In the genomic region with DNA sequence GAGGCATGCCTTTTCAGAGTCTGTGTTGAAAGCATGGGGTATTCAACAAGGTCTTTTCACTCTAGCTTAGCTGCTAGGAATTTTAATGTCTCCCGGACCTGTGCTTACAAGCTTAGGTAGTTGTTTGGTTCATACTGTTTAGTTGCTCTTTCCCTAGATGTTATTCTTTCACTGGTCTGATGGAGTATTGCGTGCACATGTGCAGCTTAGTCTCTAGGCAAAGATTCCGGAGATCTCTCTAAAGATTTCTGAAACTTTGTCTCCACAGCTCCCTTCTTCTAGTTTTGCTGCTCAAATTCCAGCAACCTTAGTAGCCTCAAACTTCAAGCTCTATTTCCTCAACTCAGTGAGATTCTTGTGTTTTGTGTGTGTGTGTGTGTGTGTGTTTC, we compare ENCODE assay signal across 15 cellular contexts. TPM values are rescaled to one million over a fixed set of nuclear protein-coding genes. Genes with fewer than 3 reads are reported as not detected.
A peak's percentile ranks its signal among the peaks of the same experiment; 100 is the strongest.
DNase-seq lines count a peak whose midpoint lies in the region; ATAC-seq, FAIRE-seq and TF ChIP-seq lines count a peak whose summit lies in the region.
"Had no signal": no experiment of that assay in that cellular context is flagged by ENCODE, and none has a peak within 500 bp of the region (broad histone marks: within the 10 kb centered on the region; RNA-seq: fewer than 3 reads in every experiment).

No MANE protein-coding gene starts in this region.

- TF ChIP-seq EP300 in A549 (IDR thresholded peaks at IDR 0.05), result no peak

- H3K27me3 ChIP-seq in ascending aorta (no peaks in the 10 kb centered on the region), neural progenitor cell (no peaks in the 10 kb centered on the region)
- H3K27me3 ChIP-seq: foreskin keratinocyte had no signal

- H3K9ac ChIP-seq in neural progenitor cell, result no peak overlapping the region

- H3F3A ChIP-seq in neural progenitor cell (ENCODE audit: low read depth), result peaks cover 5% of the 10 kb centered on the region

- TF ChIP-seq RAD21 in A549 (conservative IDR thresholded peaks at IDR 0.05 in 1 of 2, IDR thresholded peaks at IDR 0.05 in 1 of 2), result no peak

- intact Hi-C loops in ascending aorta (cut with DNase I), result no loop called here

- H3K4me3 ChIP-seq in A549, result no peak overlapping the region
- peak overlapping the region; percentile 3 to 21 for H3K4me3 ChIP-seq in ascending aorta
- H3K4me3 ChIP-seq in neural progenitor cell, result no peak overlapping the region

- POLR2A ChIA-PET in A549 (lab: Yijun Ruan, JAX), result no interaction called here

- H3K27me3 Mint-ChIP-seq in HFFc6 (ENCODE audit: insufficient read depth), result no peaks in the 10 kb centered on the region
- no peaks in the 10 kb centered on the region for H3K27me3 Mint-ChIP-seq in neural progenitor cell (ENCODE audit: insufficient read depth, low read depth)
- H3K27me3 Mint-ChIP-seq: activated CD4-positive, alpha-beta memory T cell treated with anti-CD3 and anti-CD28 coated beads, Interleukin-2, amount 10 ng/mL, durations not matched to agents 7 days and 5 days; type B pancreatic cell had no signal

- no peak for FAIRE-seq in A549 (lab: Jason Lieb, UNC)

- H3K4me2 ChIP-seq in A549 (peak overlapping the region; percentile 54), neural progenitor cell (peak overlapping the region; percentile 33)

- in situ Hi-C loops in G401 (cut with HindIII; ENCODE audit: low sequenced_read_pairs), result no loop called here

- whole genome bisulfite sequencing in A549 (ENCODE audit: missing lambda C conversion rate), result 88% methylated on average over 3 of the region's 3 CpGs

- H3K4me3 Mint-ChIP-seq in HFFc6 (peak overlapping the region; percentile 68), neural progenitor cell (no peak overlapping the region)
- H3K4me3 Mint-ChIP-seq: activated CD4-positive, alpha-beta memory T cell treated with anti-CD3 and anti-CD28 coated beads, Interleukin-2, amount 10 ng/mL, durations not matched to agents 7 days and 5 days; T-helper 1 cell treated with Interleukin-12 subunit alpha and Interleukin-12 subunit beta and Interleukin-4 antibody, amounts not matched to agents 30 μg/mL and 1 μg/mL, for 36 hours; type B pancreatic cell had no signal

- peaks cover 54% of the 10 kb centered on the region for H4K20me1 ChIP-seq in neural progenitor cell (ENCODE audit: low read depth)

- TF ChIP-seq POLR2A in A549 (IDR thresholded peaks at IDR 0.05; ENCODE audit: low read length), result no peak

- H3K27ac Mint-ChIP-seq in HFFc6, result peak overlapping the region; percentile 78
- H3K27ac Mint-ChIP-seq in neural progenitor cell, result no peak overlapping the region
- H3K27ac Mint-ChIP-seq: activated CD4-positive, alpha-beta memory T cell treated with anti-CD3 and anti-CD28 coated beads, Interleukin-2, amount 10 ng/mL, durations not matched to agents 7 days and 5 days; T-helper 1 cell treated with Interleukin-12 subunit alpha and Interleukin-12 subunit beta and Interleukin-4 antibody, amounts not matched to agents 30 μg/mL and 1 μg/mL, for 36 hours; type B pancreatic cell had no signal

- H3K36me3 Mint-ChIP-seq in HFFc6 (ENCODE audit: low read depth), result peaks cover 51% of the 10 kb centered on the region
- H3K36me3 Mint-ChIP-seq in neural progenitor cell, result peaks cover 29% of the 10 kb centered on the region

- H3K4me1 ChIP-seq in A549 (peaks cover 52% of the 10 kb centered on the region), ascending aorta (peaks cover 0 to 26% of the 10 kb centered on the region in 2 donors), neural progenitor cell (peaks cover 30% of the 10 kb centered on the region)

- peaks cover 100% of the 10 kb centered on the region for H3K79me2 ChIP-seq in neural progenitor cell (ENCODE audit: low read depth)

- H3K27ac ChIP-seq in A549 (peak overlapping the region; percentile 41 to 70; a peak in 5 of 6 replicates), ascending aorta (no peak overlapping the region), neural progenitor cell (no peak overlapping the region)
- H3K27ac ChIP-seq: foreskin keratinocyte had no signal

- no peak for TF ChIP-seq CTCF in A549 (IDR thresholded peaks at IDR 0.05)
- no peak for TF ChIP-seq CTCF in HFFc6 (IDR thresholded peaks at IDR 0.05)
- TF ChIP-seq CTCF in ascending aorta (IDR thresholded peaks at IDR 0.05), result no peak
- TF ChIP-seq CTCF in neural progenitor cell (IDR thresholded peaks at IDR 0.05), result no peak

- peaks cover 19% of the 10 kb centered on the region for H3K9me3 Mint-ChIP-seq in HFFc6
- H3K9me3 Mint-ChIP-seq in neural progenitor cell, result peaks cover 47% of the 10 kb centered on the region

- no peak for DNase-seq in A549 (ENCODE audit: low read depth in 1 of 2, low spot score in 1 of 2)
- no peak for DNase-seq in HFFc6
- DNase-seq in ascending aorta (ENCODE audit: low spot score in 2 of 2), result no peak
- DNase-seq in neural progenitor cell (ENCODE audit: low spot score), result peak; percentile 25
- DNase-seq in stimulated activated naive CD4-positive, alpha-beta T cell treated with Interleukin-2 at 50 U/mL for 16 hours (lab: John Stamatoyannopoulos, UW), result no peak
- DNase-seq in iPS-NIHi7 (ENCODE audit: extremely low spot score), result no peak
- no peak for DNase-seq in G401 (ENCODE audit: low spot score)
- DNase-seq: activated CD4-positive, alpha-beta memory T cell treated with anti-CD3 and anti-CD28 coated beads, Interleukin-2, amount 10 ng/mL, durations not matched to agents 7 days and 5 days; activated naive CD4-positive, alpha-beta T cell; foreskin keratinocyte; kidney had no signal

- CTCF ChIA-PET in A549 (lab: Yijun Ruan, JAX), result interaction anchor here (0.7 to 2.1 kb wide), 8 partner anchors 10 to 605 kb away, joined by 3 to 4 read pairs (median 4); no protein-coding TSS in a partner anchor

- H3K9me3 ChIP-seq in A549 (peaks cover 43% of the 10 kb centered on the region), ascending aorta (peaks cover 0 to 19% of the 10 kb centered on the region in 2 donors), neural progenitor cell (ENCODE audit: low read depth) (no peaks in the 10 kb centered on the region)

- no peaks in the 10 kb centered on the region for H3K36me3 ChIP-seq in ascending aorta
- no peaks in the 10 kb centered on the region for H3K36me3 ChIP-seq in neural progenitor cell

- H3K4me1 Mint-ChIP-seq in HFFc6 (ENCODE audit: low read depth) (peaks cover 94% of the 10 kb centered on the region), neural progenitor cell (no peaks in the 10 kb centered on the region)

- H2AFZ ChIP-seq in neural progenitor cell (replicated peaks), result no peak overlapping the region

- no peak for ATAC-seq in A549
- ATAC-seq in GM19328 (IDR thresholded peaks at IDR 0.05; ENCODE audit: unreplicated experiment), result no peak
- ATAC-seq: foreskin keratinocyte, HCT116 had no signal

TF ChIP-seq in A549, 52 proteins besides CTCF, POLR2A, EP300 and RAD21:
- TF ChIP-seq PBX3 (IDR thresholded peaks at IDR 0.05), result no peak
- TF ChIP-seq, protein P1, sequence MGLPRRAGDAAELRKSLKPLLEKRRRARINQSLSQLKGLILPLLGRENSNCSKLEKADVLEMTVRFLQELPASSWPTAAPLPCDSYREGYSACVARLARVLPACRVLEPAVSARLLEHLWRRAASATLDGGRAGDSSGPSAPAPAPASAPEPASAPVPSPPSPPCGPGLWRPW (IDR thresholded peaks at IDR 0.05), result no peak
- TF ChIP-seq, protein P2, sequence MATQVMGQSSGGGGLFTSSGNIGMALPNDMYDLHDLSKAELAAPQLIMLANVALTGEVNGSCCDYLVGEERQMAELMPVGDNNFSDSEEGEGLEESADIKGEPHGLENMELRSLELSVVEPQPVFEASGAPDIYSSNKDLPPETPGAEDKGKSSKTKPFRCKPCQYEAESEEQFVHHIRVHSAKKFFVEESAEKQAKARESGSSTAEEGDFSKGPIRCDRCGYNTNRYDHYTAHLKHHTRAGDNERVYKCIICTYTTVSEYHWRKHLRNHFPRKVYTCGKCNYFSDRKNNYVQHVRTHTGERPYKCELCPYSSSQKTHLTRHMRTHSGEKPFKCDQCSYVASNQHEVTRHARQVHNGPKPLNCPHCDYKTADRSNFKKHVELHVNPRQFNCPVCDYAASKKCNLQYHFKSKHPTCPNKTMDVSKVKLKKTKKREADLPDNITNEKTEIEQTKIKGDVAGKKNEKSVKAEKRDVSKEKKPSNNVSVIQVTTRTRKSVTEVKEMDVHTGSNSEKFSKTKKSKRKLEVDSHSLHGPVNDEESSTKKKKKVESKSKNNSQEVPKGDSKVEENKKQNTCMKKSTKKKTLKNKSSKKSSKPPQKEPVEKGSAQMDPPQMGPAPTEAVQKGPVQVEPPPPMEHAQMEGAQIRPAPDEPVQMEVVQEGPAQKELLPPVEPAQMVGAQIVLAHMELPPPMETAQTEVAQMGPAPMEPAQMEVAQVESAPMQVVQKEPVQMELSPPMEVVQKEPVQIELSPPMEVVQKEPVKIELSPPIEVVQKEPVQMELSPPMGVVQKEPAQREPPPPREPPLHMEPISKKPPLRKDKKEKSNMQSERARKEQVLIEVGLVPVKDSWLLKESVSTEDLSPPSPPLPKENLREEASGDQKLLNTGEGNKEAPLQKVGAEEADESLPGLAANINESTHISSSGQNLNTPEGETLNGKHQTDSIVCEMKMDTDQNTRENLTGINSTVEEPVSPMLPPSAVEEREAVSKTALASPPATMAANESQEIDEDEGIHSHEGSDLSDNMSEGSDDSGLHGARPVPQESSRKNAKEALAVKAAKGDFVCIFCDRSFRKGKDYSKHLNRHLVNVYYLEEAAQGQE (IDR thresholded peaks at IDR 0.05), result no peak
- TF ChIP-seq BHLHE40 (IDR thresholded peaks at IDR 0.05; ENCODE audit: low read depth, low read length), result no peak
- TF ChIP-seq FOSL2 (IDR thresholded peaks at IDR 0.05), result no peak
- no peak for TF ChIP-seq FOSL2 (CRISPR knock-in tag; IDR thresholded peaks at IDR 0.05)
- TF ChIP-seq FOXS1 (CRISPR knock-in tag; IDR thresholded peaks at IDR 0.05), result no peak

RNA-seq across cellular contexts. Expression of gene SOCS5, which starts 18.6 kb away (rescaled TPM):
- polyA plus RNA-seq in A549 (2011; rRNA removed) (36.3 and 37.6 TPM in 2 replicates), A549 (2017; fragmentation: RNase III; extraction: RNeasy Plus Mini Kit Qiagen cat#74134 plus additional on column Dnase treatment) (28.2 to 34.0 TPM (median 32.4 TPM) in 3 replicates)
- 10.2 and 11.9 TPM in 2 replicates for polyA plus RNA-seq in A549 (2012; cell fraction: cytosol; rRNA removed)
- 6.6 and 9.4 TPM in 2 replicates for polyA plus RNA-seq in A549 (2012; cell fraction: nucleus; rRNA removed)
- polyA minus RNA-seq in A549 (2011; rRNA and poly(A)+ RNA removed), result 41.1 and 41.3 TPM in 2 replicates
- 10 to 100 TPM; 74.7 to 91.4 (median 87.9) TPM for total RNA-seq in HFFc6 (2021; fragmentation: NEBNext Ultra II Directional; extraction: Animal tissue kit (Norgen Biotek cat#: 25700))
- total RNA-seq in ascending aorta (8.9 TPM), neural progenitor cell (ENCODE audit: low replicate concordance) (22.1 and 26.6 TPM in 2 replicates)
- 15.6 and 19.8 TPM in 2 replicates for total RNA-seq in G401 (2014; rRNA removed; shearing (Covaris generic))

Comparison
In these comparisons a context has a peak if more than half of its experiments do, and no peak if none do; other contexts are left out.
1. H3K27ac ChIP-seq: peak in A549 (2 of 2); none in ascending aorta (0 of 2) and neural progenitor cell (single experiment).
2. H3K4me3 ChIP-seq: peak in ascending aorta (2 of 2); none in A549 (single experiment) and neural progenitor cell (single experiment).